ENCODE assay signal across 19 cellular contexts in genomic region chr21:37237764-37238163, GRCh38. TPM values are rescaled to one million over a fixed set of nuclear protein-coding genes. Genes with fewer than 3 reads are reported as not detected.
A peak's percentile ranks its signal among the peaks of the same experiment; 100 is the strongest.
DNase-seq lines count a peak whose midpoint lies in the region; ATAC-seq and TF ChIP-seq lines count a peak whose summit lies in the region.
"Had no signal": no experiment of that assay in that cellular context is flagged by ENCODE, and none has a peak within 500 bp of the region (broad histone marks: within the 10 kb centered on the region; RNA-seq: fewer than 3 reads in every experiment).

No MANE protein-coding gene starts in this region.

- peak overlapping the region; percentile 33 for H3K4me3 Mint-ChIP-seq in activated CD8-positive, alpha-beta memory T cell treated with anti-CD3 and anti-CD28 coated beads, Interleukin-2, amount 10 ng/mL, durations not matched to agents 7 days and 5 days
- H3K4me3 Mint-ChIP-seq in T-cell: no peak overlapping the region
- no peak overlapping the region for H3K4me3 Mint-ChIP-seq in activated naive CD8-positive, alpha-beta T cell treated with anti-CD3 and anti-CD28 coated beads, Interleukin-2, amount 50 U/mL, for 24 hours
- no peak overlapping the region for H3K4me3 Mint-ChIP-seq in nephron progenitor cell
- H3K4me3 Mint-ChIP-seq: stimulated activated naive B cell treated with anti-CD40 and anti-IgM and Interleukin-4, amounts not matched to agents 10 μg/mL and 1 μg/mL and 100 μg/mL, for 72 hours had no signal

- POLR2A ChIA-PET in T-cell (lab: Charles Lee): no interaction called here

- peaks cover 55% of the 10 kb centered on the region for H3K36me3 Mint-ChIP-seq in activated CD8-positive, alpha-beta memory T cell treated with anti-CD3 and anti-CD28 coated beads, Interleukin-2, amount 10 ng/mL, durations not matched to agents 7 days and 5 days
- H3K36me3 Mint-ChIP-seq in T-cell: peaks cover 37% of the 10 kb centered on the region
- H3K36me3 Mint-ChIP-seq in activated naive CD8-positive, alpha-beta T cell treated with anti-CD3 and anti-CD28 coated beads, Interleukin-2, amount 50 U/mL, for 24 hours (ENCODE audit: low read depth): peaks cover 17% of the 10 kb centered on the region
- H3K36me3 Mint-ChIP-seq in nephron progenitor cell (ENCODE audit: low read depth): peaks cover 55% of the 10 kb centered on the region

- CTCF ChIA-PET in activated CD8-positive, alpha-beta memory T cell treated with anti-CD3 and anti-CD28 coated beads, Interleukin-2, amount 10 ng/mL, durations not matched to agents 7 days and 5 days (lab: Charles Lee): no interaction called here
- CTCF ChIA-PET in T-cell (lab: Charles Lee): no interaction called here

- H3K27ac Mint-ChIP-seq in activated CD8-positive, alpha-beta memory T cell treated with anti-CD3 and anti-CD28 coated beads, Interleukin-2, amount 10 ng/mL, durations not matched to agents 7 days and 5 days: peak overlapping the region; percentile 92
- peak overlapping the region; percentile 74 to 84 for H3K27ac Mint-ChIP-seq in T-cell
- H3K27ac Mint-ChIP-seq in activated naive CD8-positive, alpha-beta T cell treated with anti-CD3 and anti-CD28 coated beads, Interleukin-2, amount 50 U/mL, for 24 hours: peak overlapping the region; percentile 62
- H3K27ac Mint-ChIP-seq in nephron progenitor cell: peak overlapping the region; percentile 94
- H3K27ac Mint-ChIP-seq: stimulated activated naive B cell treated with anti-CD40 and anti-IgM and Interleukin-4, amounts not matched to agents 10 μg/mL and 1 μg/mL and 100 μg/mL, for 72 hours had no signal

- peak; percentile 92 for ATAC-seq in activated CD8-positive, alpha-beta memory T cell treated with anti-CD3 and anti-CD28 coated beads, Interleukin-2, amount 10 ng/mL, durations not matched to agents 7 days and 5 days
- peak; percentile 68 to 83 (median 80) for ATAC-seq in T-cell (replicated peaks in 1 of 4)
- ATAC-seq in activated naive CD8-positive, alpha-beta T cell treated with anti-CD3 and anti-CD28 coated beads, Interleukin-2, amount 50 U/mL, for 24 hours: no peak
- ATAC-seq in GM18505 (IDR thresholded peaks at IDR 0.05; ENCODE audit: unreplicated experiment): no peak
- ATAC-seq in upper lobe of right lung: no peak
- ATAC-seq: activated CD4-positive, CD25-positive, alpha-beta regulatory T cell treated with anti-CD3 and anti-CD28 coated beads, Interleukin-2, amount 50 U/mL, for 24 hours; body of pancreas; Panc1; psoas muscle; stimulated activated naive B cell treated with anti-CD40 and anti-IgM and Interleukin-4, amounts not matched to agents 10 μg/mL and 1 μg/mL and 100 μg/mL, for 72 hours had no signal

- H3K27ac ChIP-seq in upper lobe of right lung: no peak overlapping the region
- H3K27ac ChIP-seq: body of pancreas, psoas muscle had no signal

- no peaks in the 10 kb centered on the region for H3K4me1 ChIP-seq in upper lobe of right lung
- H3K4me1 ChIP-seq: psoas muscle had no signal

- H3K4me1 Mint-ChIP-seq in activated CD8-positive, alpha-beta memory T cell treated with anti-CD3 and anti-CD28 coated beads, Interleukin-2, amount 10 ng/mL, durations not matched to agents 7 days and 5 days: peaks cover 60% of the 10 kb centered on the region
- H3K4me1 Mint-ChIP-seq in T-cell (peaks cover 24 to 34% (median 32%) of the 10 kb centered on the region in 3 donors), nephron progenitor cell (peaks cover 10% of the 10 kb centered on the region)
- H3K4me1 Mint-ChIP-seq in activated naive CD8-positive, alpha-beta T cell treated with anti-CD3 and anti-CD28 coated beads, Interleukin-2, amount 50 U/mL, for 24 hours: peaks cover 22% of the 10 kb centered on the region

- peaks cover 57% of the 10 kb centered on the region for H3K36me3 ChIP-seq in upper lobe of right lung

- peak; percentile 47 for DNase-seq in activated CD8-positive, alpha-beta memory T cell treated with anti-CD3 and anti-CD28 coated beads, Interleukin-2, amount 10 ng/mL, durations not matched to agents 7 days and 5 days
- DNase-seq in activated CD8-positive, alpha-beta memory T cell treated with anti-CD3 and anti-CD28 coated beads, Interleukin-2, amount 50 U/mL, for 48 hours: no peak
- DNase-seq in T-cell (no peak), nephron progenitor cell (no peak), upper lobe of right lung (no peak), inferior parietal cortex (ENCODE audit: extremely low spot score) (no peak)
- DNase-seq in activated naive CD8-positive, alpha-beta T cell treated with anti-CD3 and anti-CD28 coated beads, Interleukin-2, amount 50 U/mL, for 24 hours: no peak
- DNase-seq: body of pancreas; dorsolateral prefrontal cortex; hippocampal formation; MM.1S; NCI-H2029 treated with DMSO at 0.1 percent for 48 hours; NCI-H69; psoas muscle; spleen; stimulated activated naive B cell treated with anti-CD40 and anti-IgM and Interleukin-4, amounts not matched to agents 10 μg/mL and 1 μg/mL and 100 μg/mL, for 72 hours had no signal

- H3K27me3 ChIP-seq in upper lobe of right lung: no peaks in the 10 kb centered on the region
- H3K27me3 ChIP-seq: body of pancreas, dorsolateral prefrontal cortex, spleen had no signal

- no peak for TF ChIP-seq POLR2A in GM18505 (IDR thresholded peaks at IDR 0.05; ENCODE audit: borderline replicate concordance, extremely low read depth, insufficient read depth, insufficient read length)

- no peaks in the 10 kb centered on the region for H3K27me3 Mint-ChIP-seq in activated CD8-positive, alpha-beta memory T cell treated with anti-CD3 and anti-CD28 coated beads, Interleukin-2, amount 10 ng/mL, durations not matched to agents 7 days and 5 days
- H3K27me3 Mint-ChIP-seq in T-cell (no peaks in the 10 kb centered on the region), nephron progenitor cell (ENCODE audit: low read depth, poor library complexity) (no peaks in the 10 kb centered on the region)
- no peaks in the 10 kb centered on the region for H3K27me3 Mint-ChIP-seq in activated naive CD8-positive, alpha-beta T cell treated with anti-CD3 and anti-CD28 coated beads, Interleukin-2, amount 50 U/mL, for 24 hours
- H3K27me3 Mint-ChIP-seq: stimulated activated naive B cell treated with anti-CD40 and anti-IgM and Interleukin-4, amounts not matched to agents 10 μg/mL and 1 μg/mL and 100 μg/mL, for 72 hours had no signal

- no peak overlapping the region for H3K4me3 ChIP-seq in upper lobe of right lung
- H3K4me3 ChIP-seq: body of pancreas, dorsolateral prefrontal cortex, psoas muscle, spleen had no signal

- intact Hi-C loops in upper lobe of right lung (cut with DNase I): no loop called here

- TF ChIP-seq CTCF in nephron progenitor cell (IDR thresholded peaks at IDR 0.05): no peak
- no peak for TF ChIP-seq CTCF in upper lobe of right lung (IDR thresholded peaks at IDR 0.05)

- no peaks in the 10 kb centered on the region for H3K9me3 ChIP-seq in upper lobe of right lung
- H3K9me3 ChIP-seq: body of pancreas, psoas muscle, spleen had no signal

- H3K9me3 Mint-ChIP-seq in activated CD8-positive, alpha-beta memory T cell treated with anti-CD3 and anti-CD28 coated beads, Interleukin-2, amount 10 ng/mL, durations not matched to agents 7 days and 5 days (ENCODE audit: low read depth): no peaks in the 10 kb centered on the region
- H3K9me3 Mint-ChIP-seq in T-cell: no peaks in the 10 kb centered on the region
- no peaks in the 10 kb centered on the region for H3K9me3 Mint-ChIP-seq in activated naive CD8-positive, alpha-beta T cell treated with anti-CD3 and anti-CD28 coated beads, Interleukin-2, amount 50 U/mL, for 24 hours
- no peaks in the 10 kb centered on the region for H3K9me3 Mint-ChIP-seq in nephron progenitor cell
- H3K9me3 Mint-ChIP-seq: stimulated activated naive B cell treated with anti-CD40 and anti-IgM and Interleukin-4, amounts not matched to agents 10 μg/mL and 1 μg/mL and 100 μg/mL, for 72 hours had no signal

RNA-seq across cellular contexts. Expression of gene VPS26C, which starts 29.4 kb away (rescaled TPM):
- total RNA-seq in activated CD8-positive, alpha-beta memory T cell treated with anti-CD3 and anti-CD28 coated beads, Interleukin-2, amount 10 ng/mL, durations not matched to agents 7 days and 5 days: 10 to 100 TPM; 83.1 to 94.3 TPM
- 10 to 100 TPM; 47.8 to 62.7 (median 57.5) TPM for total RNA-seq in T-cell
- total RNA-seq in upper lobe of right lung: 57.6 TPM

Comparison
In these comparisons a context has a peak if more than half of its experiments do, and no peak if none do; other contexts are left out.
1. ATAC-seq: peak in activated CD8-positive, alpha-beta memory T cell treated with anti-CD3 and anti-CD28 coated beads, Interleukin-2, amount 10 ng/mL, durations not matched to agents 7 days and 5 days (single experiment) and T-cell (4 of 4); none in activated naive CD8-positive, alpha-beta T cell treated with anti-CD3 and anti-CD28 coated beads, Interleukin-2, amount 50 U/mL, for 24 hours (single experiment), GM18505 (single experiment) and upper lobe of right lung (single experiment).
2. Peak in every context shown above with its lines, with median percentiles within 50 percentile points of each other: H3K27ac Mint-ChIP-seq.